23 cellular contexts compared by ENCODE assay signal in genomic region chr13:103812558-103812957, GRCh38.
DNase-seq lines count a peak whose midpoint lies in the region; ATAC-seq, FAIRE-seq and TF ChIP-seq lines count a peak whose summit lies in the region.
"Had no signal": no experiment of that assay in that cellular context is flagged by ENCODE, and none has a peak within 500 bp of the region (broad histone marks: within the 10 kb centered on the region; RNA-seq: fewer than 3 reads in every experiment).

No MANE protein-coding gene starts in this region.

- H3K36me3 ChIP-seq in endothelial cell of umbilical vein (ENCODE audit: control insufficient read depth in 2 of 2, extremely low read depth in 1 of 2, insufficient read depth in 2 of 2, low read length in 2 of 2) (no peaks in the 10 kb centered on the region), small intestine (ENCODE audit: control insufficient read depth in 2 of 2, insufficient read depth in 2 of 2, low read length in 2 of 2) (no peaks in the 10 kb centered on the region), body of pancreas (replicated peaks in 1 of 2; ENCODE audit: insufficient read depth in 1 of 2, low read depth in 2 of 2) (no peaks in the 10 kb centered on the region)
- H3K36me3 ChIP-seq: BLaER1, HAP-1 had no signal

- 71 to 82% (median 77%) methylated on average over 4 of the region's 4 CpGs for WGBS in small intestine, 3 donors
- WGBS in body of pancreas, 2 donors: 61 to 64% methylated on average over 4 of the region's 4 CpGs

- H3K27ac ChIP-seq in endothelial cell of umbilical vein (ENCODE audit: insufficient read depth, low read depth, low read length): no peak overlapping the region
- no peak overlapping the region for H3K27ac ChIP-seq in small intestine (ENCODE audit: low read depth in 1 of 2, low read length in 1 of 2)
- no peak overlapping the region for H3K27ac ChIP-seq in body of pancreas
- H3K27ac ChIP-seq: 22Rv1, BLaER1, C4-2B had no signal

- H2AFZ ChIP-seq in endothelial cell of umbilical vein (ENCODE audit: low read depth, low read length): no peak overlapping the region
- H2AFZ ChIP-seq: GM23338 had no signal

- BruUV-seq in endothelial cell of umbilical vein (replicated peaks; lab: Mats Ljungman, UMichigan): no TSS peak

- H3K27me3 ChIP-seq in endothelial cell of umbilical vein (ENCODE audit: control insufficient read depth in 2 of 2, insufficient read depth in 2 of 2, low read length in 2 of 2) (no peaks in the 10 kb centered on the region), small intestine (ENCODE audit: control insufficient read depth in 2 of 2, insufficient read depth in 2 of 2, low read length in 2 of 2) (no peaks in the 10 kb centered on the region), body of pancreas (no peaks in the 10 kb centered on the region)
- H3K27me3 ChIP-seq: BLaER1 had no signal

- H3K9me3 ChIP-seq in endothelial cell of umbilical vein (replicated peaks; ENCODE audit: control insufficient read depth, insufficient read depth, low read length) (no peaks in the 10 kb centered on the region), small intestine (ENCODE audit: control insufficient read depth, low read depth) (no peaks in the 10 kb centered on the region), body of pancreas (no peaks in the 10 kb centered on the region)
- H3K9me3 ChIP-seq: Caco-2, HAP-1 had no signal

- POLR2A ChIA-PET in endothelial cell of umbilical vein (lab: Charles Lee): no interaction called here

- no peaks in the 10 kb centered on the region for H4K20me1 ChIP-seq in endothelial cell of umbilical vein (replicated peaks; ENCODE audit: control insufficient read depth, extremely low read depth, insufficient read depth, low read length)
- H4K20me1 ChIP-seq: BLaER1 had no signal

- H3K4me3 ChIP-seq in endothelial cell of umbilical vein (replicated peaks in 1 of 3; ENCODE audit: insufficient read depth in 1 of 3, low read depth in 1 of 3, low read length in 3 of 3): no peak overlapping the region
- H3K4me3 ChIP-seq in small intestine (ENCODE audit: low read depth in 1 of 2, low read length in 2 of 2): no peak overlapping the region
- no peak overlapping the region for H3K4me3 ChIP-seq in body of pancreas
- H3K4me3 ChIP-seq: BLaER1, GM23338, HAP-1 had no signal

- no peak overlapping the region for H3K9ac ChIP-seq in endothelial cell of umbilical vein (replicated peaks; ENCODE audit: extremely low read depth, insufficient read depth, low read length)
- H3K9ac ChIP-seq: BLaER1 had no signal

- CTCF ChIA-PET in endothelial cell of umbilical vein (lab: Charles Lee): no interaction called here

- TF ChIP-seq CTCF in D721Med (IDR thresholded peaks at IDR 0.05; ENCODE audit: insufficient read depth, missing control alignments) (no peak), endothelial cell of umbilical vein (IDR thresholded peaks at IDR 0.05; ENCODE audit: extremely low read depth in 1 of 2, insufficient read depth in 1 of 2, low read depth in 1 of 2, low read length in 2 of 2) (no peak), body of pancreas (IDR thresholded peaks at IDR 0.05) (no peak)

- no peaks in the 10 kb centered on the region for H3K79me2 ChIP-seq in endothelial cell of umbilical vein (ENCODE audit: control insufficient read depth, insufficient read depth, low read length)

- no peak overlapping the region for H3K4me2 ChIP-seq in endothelial cell of umbilical vein (ENCODE audit: insufficient read depth, low read length)
- H3K4me2 ChIP-seq: BLaER1, GM23338 had no signal

- TF ChIP-seq POLR2A in endothelial cell of umbilical vein (IDR thresholded peaks at IDR 0.05; ENCODE audit: low read depth, low read length) (no peak), body of pancreas (IDR thresholded peaks at IDR 0.05) (no peak)

- H3K9me1 ChIP-seq in endothelial cell of umbilical vein (replicated peaks; ENCODE audit: control insufficient read depth, extremely low read depth, insufficient read depth, low read length): no peaks in the 10 kb centered on the region

- DNase-seq in D721Med (ENCODE audit: insufficient read length, low spot score) (no peak), SK-N-DZ (ENCODE audit: low spot score) (peak; percentile 65), endothelial cell of umbilical vein (ENCODE audit: low read depth, low spot score) (peak; percentile 4), small intestine (no peak), left ventricle myocardium superior (no peak), amygdala (lab: John Stamatoyannopoulos, UW) (no peak), body of pancreas (no peak)
- DNase-seq: Caco-2; CD4-positive, CD25-positive, alpha-beta regulatory T cell; CD8-positive, alpha-beta T cell; DMS 273 treated with DMSO at 0.1 percent for 48 hours; DMS79; EL; GDM1; HFFc6 had no signal

- dilution Hi-C loops in endothelial cell of umbilical vein (cut with MboI; ENCODE audit: extremely low pct_ligation_motif_present, low sequenced_read_pairs): no loop called here

- intact Hi-C loops in endothelial cell of umbilical vein (cut with micrococcal nuclease): no loop called here
- intact Hi-C loops in left ventricle myocardium superior (cut with micrococcal nuclease): no loop called here
- intact Hi-C loops in body of pancreas (cut with DNase I): no loop called here

- no peak for ATAC-seq in left ventricle myocardium superior
- ATAC-seq in body of pancreas: no peak
- ATAC-seq: CD8-positive, alpha-beta T cell; GM23338 had no signal

- FAIRE-seq in D721Med (lab: Jason Lieb, UNC): peak; percentile 74
- FAIRE-seq in endothelial cell of umbilical vein (lab: Jason Lieb, UNC): peak; percentile 8
- FAIRE-seq in small intestine (lab: Jason Lieb, UNC): peak; percentile 72
- FAIRE-seq: A204.1, GM12891, GM18507 had no signal

- H3K4me1 ChIP-seq in endothelial cell of umbilical vein (ENCODE audit: control insufficient read depth, extremely low read depth, insufficient read depth, low read length) (no peaks in the 10 kb centered on the region), small intestine (ENCODE audit: control insufficient read depth in 2 of 2, insufficient read depth in 1 of 2, low read depth in 1 of 2, low read length in 1 of 2) (no peaks in the 10 kb centered on the region), body of pancreas (no peaks in the 10 kb centered on the region)
- H3K4me1 ChIP-seq: BLaER1, Caco-2, HAP-1 had no signal

TF ChIP-seq in endothelial cell of umbilical vein, 7 proteins besides CTCF, POLR2A, EP300 and RAD21:
- TF ChIP-seq GATA2 (IDR thresholded peaks at IDR 0.05; ENCODE audit: insufficient read depth, insufficient read length, low read depth, low read length): no peak
- TF ChIP-seq EZH2 (IDR thresholded peaks at IDR 0.05; ENCODE audit: borderline replicate concordance, low read depth, low read length, severe bottlenecking): no peak
- TF ChIP-seq, protein P1, sequence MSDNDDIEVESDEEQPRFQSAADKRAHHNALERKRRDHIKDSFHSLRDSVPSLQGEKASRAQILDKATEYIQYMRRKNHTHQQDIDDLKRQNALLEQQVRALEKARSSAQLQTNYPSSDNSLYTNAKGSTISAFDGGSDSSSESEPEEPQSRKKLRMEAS (IDR thresholded peaks at IDR 0.05; ENCODE audit: insufficient read depth, insufficient read length): no peak
- TF ChIP-seq POLR2AphosphoS5 (IDR thresholded peaks at IDR 0.05; ENCODE audit: insufficient read depth, low read depth, low read length): no peak
- no peak for TF ChIP-seq MYC (IDR thresholded peaks at IDR 0.05; ENCODE audit: low read depth, low read length)
- no peak for TF ChIP-seq JUN (IDR thresholded peaks at IDR 0.05; ENCODE audit: borderline replicate concordance, insufficient read depth, insufficient read length, low read depth)
- no peak for TF ChIP-seq FOS (IDR thresholded peaks at IDR 0.05; ENCODE audit: borderline replicate concordance, insufficient read depth, low read length)

Comparison
In these comparisons a context has a peak if more than half of its experiments do, and no peak if none do; other contexts are left out.
1. DNase-seq: peak in SK-N-DZ (single experiment) and endothelial cell of umbilical vein (single experiment); none in D721Med (single experiment), small intestine (single experiment), left ventricle myocardium superior (single experiment), amygdala (0 of 56) and body of pancreas (0 of 4).